9 cellular contexts compared by ENCODE assay signal in the genomic region with DNA sequence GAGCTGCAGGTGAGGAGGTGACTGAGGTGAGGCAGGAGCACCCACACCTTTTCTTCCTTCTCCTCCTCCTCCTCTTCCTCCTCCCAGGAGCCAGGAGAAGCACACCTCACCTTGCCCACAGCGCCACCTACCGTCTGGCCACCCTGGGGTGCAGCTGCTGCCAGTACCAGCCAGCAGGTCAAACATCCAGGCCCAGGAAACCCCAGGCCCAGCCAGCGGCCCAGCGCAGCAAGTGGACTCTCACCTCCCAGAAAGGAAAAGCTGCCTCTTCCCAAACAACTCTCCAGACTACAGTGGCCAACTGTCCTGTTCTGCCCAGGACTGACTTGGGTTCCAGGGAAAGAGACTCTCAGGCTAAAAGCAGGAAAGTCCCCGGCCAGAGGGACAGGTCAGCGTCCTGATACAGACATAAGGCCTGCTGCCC. TPM values are rescaled to one million over a fixed set of nuclear protein-coding genes. Genes with fewer than 3 reads are reported as not detected.
A peak's percentile ranks its signal among the peaks of the same experiment; 100 is the strongest.
DNase-seq lines count a peak whose midpoint lies in the region; ATAC-seq and TF ChIP-seq lines count a peak whose summit lies in the region.
"Had no signal": no experiment of that assay in that cellular context is flagged by ENCODE, and none has a peak within 500 bp of the region (broad histone marks: within the 10 kb centered on the region; RNA-seq: fewer than 3 reads in every experiment).

No MANE protein-coding gene starts in this region.

- no peaks in the 10 kb centered on the region for H3K36me3 Mint-ChIP-seq in activated T-cell treated with anti-CD3 and anti-CD28 coated beads, Interleukin-2, amount 50 U/mL, for 72 hours (ENCODE audit: insufficient read depth in 2 of 2)

- intact Hi-C loops in prostate gland (cut with DNase I), result loop anchor here (5.0 kb wide), 1 partner anchor 211 kb away; no protein-coding TSS in a partner anchor

- no peaks in the 10 kb centered on the region for H3K27me3 ChIP-seq in AG04450 (ENCODE audit: control insufficient read depth, insufficient read depth, low read length)
- no peaks in the 10 kb centered on the region for H3K27me3 ChIP-seq in OCI-LY3 (ENCODE audit: low read depth, low read length)
- no peaks in the 10 kb centered on the region for H3K27me3 ChIP-seq in prostate gland (replicated peaks; ENCODE audit: insufficient read depth)

- no peak for TF ChIP-seq POLR2A in prostate gland (IDR thresholded peaks at IDR 0.05)

- ATAC-seq in activated T-cell treated with anti-CD3 and anti-CD28 coated beads, Interleukin-2, amount 50 U/mL, for 72 hours (replicated peaks in 1 of 2), result peak in 1 of 2 donors; percentile 42
- ATAC-seq in HG03457 (IDR thresholded peaks at IDR 0.05; ENCODE audit: unreplicated experiment) (no peak), HG03520 (IDR thresholded peaks at IDR 0.05; ENCODE audit: unreplicated experiment) (no peak)

- H3K27ac ChIP-seq in AG04450 (ENCODE audit: low read depth, low read length) (no peak overlapping the region), OCI-LY3 (ENCODE audit: low read length) (no peak overlapping the region), prostate gland (peak overlapping the region; percentile 68 to 82)

- H3K9me3 ChIP-seq in AG04450 (ENCODE audit: control insufficient read depth, insufficient read depth, low read length) (no peaks in the 10 kb centered on the region), OCI-LY3 (ENCODE audit: insufficient read depth, low read length) (no peaks in the 10 kb centered on the region), prostate gland (no peaks in the 10 kb centered on the region)

- H3K79me2 ChIP-seq in OCI-LY3 (ENCODE audit: low read length), result no peaks in the 10 kb centered on the region

- no peak overlapping the region for H3K4me3 Mint-ChIP-seq in activated T-cell treated with anti-CD3 and anti-CD28 coated beads, Interleukin-2, amount 50 U/mL, for 72 hours
- H3K4me3 Mint-ChIP-seq: memory B cell had no signal

- CTCF ChIA-PET in AG04450 (lab: Charles Lee), result interaction anchor here (0.6 to 2.8 kb wide), 17 partner anchors 9 to 215 kb away, joined by 3 to 19 read pairs (median 3); partner anchors contain the start of gene RASD1

- H4K20me1 ChIP-seq in OCI-LY3 (ENCODE audit: insufficient read depth, low read length), result no peaks in the 10 kb centered on the region

- H3K36me3 ChIP-seq in OCI-LY3 (replicated peaks; ENCODE audit: low read depth, low read length), result no peaks in the 10 kb centered on the region
- no peaks in the 10 kb centered on the region for H3K36me3 ChIP-seq in prostate gland

- H3K27me3 Mint-ChIP-seq in activated T-cell treated with anti-CD3 and anti-CD28 coated beads, Interleukin-2, amount 50 U/mL, for 72 hours (ENCODE audit: low read depth), result no peaks in the 10 kb centered on the region
- H3K27me3 Mint-ChIP-seq: memory B cell had no signal

- no peak overlapping the region for H3K9ac ChIP-seq in OCI-LY3 (ENCODE audit: low read length)

- DNase-seq in AG04450 (ENCODE audit: low read depth, low spot score), result no peak
- peak; percentile 81 for DNase-seq in GM13977 (ENCODE audit: low spot score)
- DNase-seq in activated T-cell treated with anti-CD3 and anti-CD28 coated beads, Interleukin-2, amount 50 U/mL, for 72 hours, result peak; percentile 76
- DNase-seq in germinal center (ENCODE audit: low spot score), result peak; percentile 74
- peak; percentile 76 for DNase-seq in prostate gland (ENCODE audit: low spot score)

- TF ChIP-seq CTCF in AG04450 (IDR thresholded peaks at IDR 0.05; ENCODE audit: low read depth, low read length) (peak; percentile 82), GM13977 (IDR thresholded peaks at IDR 0.05; ENCODE audit: extremely low read depth, insufficient read depth, missing control alignments) (peak; percentile 90), OCI-LY3 (IDR thresholded peaks at IDR 0.05; ENCODE audit: low read depth, low read length) (peak; percentile 41), prostate gland (IDR thresholded peaks at IDR 0.05) (peak; percentile 69 to 91 (median 83))

- H3K4me1 Mint-ChIP-seq in activated T-cell treated with anti-CD3 and anti-CD28 coated beads, Interleukin-2, amount 50 U/mL, for 72 hours (ENCODE audit: low read depth), result no peaks in the 10 kb centered on the region

- no peak overlapping the region for H2AFZ ChIP-seq in OCI-LY3 (ENCODE audit: low read depth, low read length)

- no peaks in the 10 kb centered on the region for H3K9me3 Mint-ChIP-seq in activated T-cell treated with anti-CD3 and anti-CD28 coated beads, Interleukin-2, amount 50 U/mL, for 72 hours
- H3K9me3 Mint-ChIP-seq: memory B cell had no signal

- H3K27ac Mint-ChIP-seq in activated T-cell treated with anti-CD3 and anti-CD28 coated beads, Interleukin-2, amount 50 U/mL, for 72 hours, result no peak overlapping the region
- H3K27ac Mint-ChIP-seq: memory B cell had no signal

- in situ Hi-C loops in GM13977 (cut with MboI; ENCODE audit: low pct_unique_long_range_greater_than_20kb, low sequenced_read_pairs, unreplicated experiment), result no loop called here

- H3K4me1 ChIP-seq in OCI-LY3 (ENCODE audit: low read length) (no peaks in the 10 kb centered on the region), prostate gland (replicated peaks) (peaks cover 24% of the 10 kb centered on the region)

- POLR2A ChIA-PET in AG04450 (lab: Yijun Ruan, JAX), result interaction anchor here (1.2 kb wide), 1 partner anchor 72 kb away, joined by 12 read pairs; the partner anchor contains the start of gene RASD1

- H3K4me2 ChIP-seq in OCI-LY3 (ENCODE audit: low read length), result no peak overlapping the region

- 75% methylated on average over 6 of the region's 6 CpGs for WGBS in prostate gland

- H3K4me3 ChIP-seq in AG04450 (ENCODE audit: low read depth, low read length), result no peak overlapping the region
- no peak overlapping the region for H3K4me3 ChIP-seq in OCI-LY3 (ENCODE audit: low read length)
- H3K4me3 ChIP-seq in prostate gland, result no peak overlapping the region

RNA-seq across cellular contexts. Expression of gene PEMT, which starts 22.7 kb away (rescaled TPM):
- 14.9 and 23.2 TPM in 2 replicates for polyA plus RNA-seq in AG04450 (2011; rRNA removed)
- 11.7 and 15.3 TPM in 2 replicates for polyA minus RNA-seq in AG04450 (2011; rRNA and poly(A)+ RNA removed)
- 10 to 100 TPM; 21.6 to 36.8 TPM for total RNA-seq in activated T-cell treated with anti-CD3 and anti-CD28 coated beads, Interleukin-2, amount 50 U/mL, for 72 hours
- 100 to 1,000 TPM in 1 of 2 donors, 10 to 100 TPM in 1; 67.0 to 145 TPM for total RNA-seq in prostate gland

Comparison
In these comparisons a context has a peak if more than half of its experiments do, and no peak if none do; other contexts are left out.
1. H3K27ac ChIP-seq: peak in prostate gland (2 of 2); none in AG04450 (single experiment) and OCI-LY3 (single experiment).
2. Peak in every context shown above with its lines, with median percentiles within 50 percentile points of each other: CTCF ChIP-seq.